8 cellular contexts compared by ENCODE assay signal in the genomic region with DNA sequence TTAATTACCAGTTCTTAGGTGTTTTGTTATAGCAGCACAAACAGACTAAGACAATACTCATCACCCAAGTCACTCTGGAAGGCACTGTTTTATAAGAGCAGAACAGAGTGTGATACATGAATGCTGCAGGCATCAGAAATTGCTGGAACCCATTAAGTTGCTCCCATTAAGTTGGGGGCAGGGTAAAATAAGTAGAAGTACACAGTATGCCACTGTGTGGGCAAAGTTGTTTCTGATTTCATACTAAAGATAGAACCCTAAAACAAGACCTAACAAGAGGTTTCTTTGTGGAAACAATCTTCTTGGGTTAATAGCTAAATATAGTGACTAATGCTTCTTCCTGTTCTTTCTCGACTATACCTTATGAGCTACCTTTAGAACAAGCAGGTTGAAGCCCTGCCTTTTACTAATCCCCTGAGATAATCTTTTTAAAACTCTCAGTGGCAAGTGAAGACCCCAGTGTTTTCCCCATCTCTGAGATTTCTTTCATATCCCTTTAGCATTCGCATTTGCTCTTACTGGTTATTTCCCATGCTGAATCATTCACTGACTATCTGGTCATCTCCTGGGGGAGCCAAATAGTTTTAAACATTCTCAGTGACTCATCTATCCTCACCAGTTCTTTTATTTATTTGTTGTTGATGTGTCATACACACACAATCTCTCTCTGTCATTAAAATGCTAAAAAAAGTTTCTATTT. TPM values are rescaled to one million over a fixed set of nuclear protein-coding genes. Genes with fewer than 3 reads are reported as not detected.
DNase-seq lines count a peak whose midpoint lies in the region; ATAC-seq and TF ChIP-seq lines count a peak whose summit lies in the region.

No MANE protein-coding gene starts in this region.

- CTCF ChIA-PET in SK-N-SH (lab: Yijun Ruan, JAX): no interaction called here

- peaks cover 0 to 20% of the 10 kb centered on the region in 2 experiments; a peak in 2 of 4 replicates for H3K4me1 ChIP-seq in SK-N-SH (ENCODE audit: control insufficient read depth in 1 of 2, insufficient read depth in 2 of 2, low read depth in 1 of 2, low read length in 1 of 2)
- no peaks in the 10 kb centered on the region for H3K4me1 ChIP-seq in muscle layer of duodenum (ENCODE audit: control insufficient read depth in 1 of 2, insufficient read depth in 2 of 2, low read length in 2 of 2)

- H3K27me3 ChIP-seq in SK-N-SH (ENCODE audit: insufficient read depth) (no peaks in the 10 kb centered on the region), muscle layer of duodenum (ENCODE audit: low read depth, low read length) (no peaks in the 10 kb centered on the region)

- peak; percentile 88 for ATAC-seq in GM18861 (IDR thresholded peaks at IDR 0.05; ENCODE audit: unreplicated experiment)
- ATAC-seq in HG02840 (IDR thresholded peaks at IDR 0.05; ENCODE audit: low FRiP score, unreplicated experiment): peak; percentile 80

- H3K9me2 ChIP-seq in SK-N-SH: no peaks in the 10 kb centered on the region

- POLR2A ChIA-PET in SK-N-SH (lab: Yijun Ruan, JAX): no interaction called here

- H2AFZ ChIP-seq in SK-N-SH (ENCODE audit: low read depth): no peak overlapping the region

- TF ChIP-seq EP300 in SK-N-SH (IDR thresholded peaks at IDR 0.05; ENCODE audit: borderline replicate concordance in 1 of 2, low read depth in 1 of 2, low read length in 1 of 2): peak in 1 of 2 experiments; percentile 88; a peak in 2 of 4 replicates

- H3K9ac ChIP-seq in SK-N-SH: peak overlapping the region; percentile 50

- H3K36me3 ChIP-seq in SK-N-SH (replicated peaks in 1 of 2; ENCODE audit: control insufficient read depth in 1 of 2, insufficient read depth in 2 of 2, low read length in 1 of 2) (no peaks in the 10 kb centered on the region), muscle layer of duodenum (ENCODE audit: control insufficient read depth in 1 of 2, insufficient read depth in 2 of 2, low read length in 2 of 2) (no peaks in the 10 kb centered on the region)

- peaks cover 26% of the 10 kb centered on the region for H3F3A ChIP-seq in SK-N-SH (replicated peaks; ENCODE audit: insufficient read depth)

- H3K27ac ChIP-seq in SK-N-SH (ENCODE audit: low read depth in 2 of 2, low read length in 1 of 2) (peak overlapping the region; percentile 48 to 98; a peak in 3 of 4 replicates), muscle layer of duodenum (ENCODE audit: low read length) (peak overlapping the region; percentile 6)

- no peaks in the 10 kb centered on the region for H3K79me2 ChIP-seq in SK-N-SH (ENCODE audit: insufficient read depth)

- 1% methylated on average over 2 of the region's 2 CpGs for WGBS in SK-N-SH (ENCODE audit: low lambda C conversion rate)

- H3K4me2 ChIP-seq in SK-N-SH: peak overlapping the region; percentile 9; the same call in 1 of the 2 replicates

- no peak for TF ChIP-seq RAD21 in SK-N-SH (IDR thresholded peaks at IDR 0.05; ENCODE audit: low read length)

- no peaks in the 10 kb centered on the region for H4K20me1 ChIP-seq in SK-N-SH (ENCODE audit: insufficient read depth)

- no peak for TF ChIP-seq CTCF in SK-N-SH (IDR thresholded peaks at IDR 0.05)

- no peak overlapping the region; a peak in 1 of 4 replicates for H3K4me3 ChIP-seq in SK-N-SH (ENCODE audit: low read depth in 2 of 2, low read length in 1 of 2)
- no peak overlapping the region for H3K4me3 ChIP-seq in muscle layer of duodenum (ENCODE audit: low read depth in 1 of 2, low read length in 2 of 2)

- H3K9me3 ChIP-seq in SK-N-SH (no peaks in the 10 kb centered on the region), muscle layer of duodenum (ENCODE audit: control insufficient read depth in 1 of 2, low read length in 2 of 2) (no peaks in the 10 kb centered on the region)

- DNase-seq in SK-N-SH (no peak), NCI-H2227 treated with DMSO at 0.1 percent for 48 hours (lab: John Stamatoyannopoulos, UW) (no peak)
- DNase-seq in activated CD4-positive, alpha-beta T cell treated with anti-CD3 and anti-CD28 coated beads, Interleukin-2, amount 50 U/mL, for 1 hour: no peak
- no peak for DNase-seq in NK-92 treated with Interleukin-12 subunit alpha and Interleukin-12 subunit beta, amount 100 ng/mL, for 24 hours (lab: John Stamatoyannopoulos, UW)
- DNase-seq in activated CD8-positive, alpha-beta memory T cell treated with anti-CD3 and anti-CD28 coated beads, Interleukin-2, amount 50 U/mL, for 48 hours: no peak

TF ChIP-seq in SK-N-SH, 30 proteins besides CTCF, POLR2A, EP300 and RAD21 (continues in another document):
- TF ChIP-seq YY1 (IDR thresholded peaks at IDR 0.05; ENCODE audit: low read depth) (no peak), IRF3 (IDR thresholded peaks at IDR 0.05; ENCODE audit: low read depth, low read length) (no peak), POLR2AphosphoS5 (IDR thresholded peaks at IDR 0.05; ENCODE audit: low read depth, low read length) (peak; percentile 60; the same call in 1 of the 2 replicates), NRF1 (IDR thresholded peaks at IDR 0.05; ENCODE audit: low read depth, low read length) (no peak), SMC3 (IDR thresholded peaks at IDR 0.05; ENCODE audit: low read depth, low read length) (no peak), SIN3A (IDR thresholded peaks at IDR 0.05; ENCODE audit: borderline replicate concordance, low read depth, low read length) (no peak), RFX5 (IDR thresholded peaks at IDR 0.05; ENCODE audit: low read length) (no peak), FOXM1 (IDR thresholded peaks at IDR 0.05; ENCODE audit: low read depth) (no peak), CHD2 (IDR thresholded peaks at IDR 0.05; ENCODE audit: low read length, partially characterized antibody) (no peak), NFIC (IDR thresholded peaks at IDR 0.05; ENCODE audit: borderline replicate concordance) (peak; percentile 84), REST (IDR thresholded peaks at IDR 0.05; ENCODE audit: low read depth, low read length) (no peak), ELF1 (IDR thresholded peaks at IDR 0.05) (no peak), USF1 (IDR thresholded peaks at IDR 0.05; ENCODE audit: borderline replicate concordance, low read depth) (no peak), JUND (IDR thresholded peaks at IDR 0.05) (peak; percentile 98), MXI1 (IDR thresholded peaks at IDR 0.05; ENCODE audit: low read depth, low read length) (no peak)
- TF ChIP-seq, protein P1, sequence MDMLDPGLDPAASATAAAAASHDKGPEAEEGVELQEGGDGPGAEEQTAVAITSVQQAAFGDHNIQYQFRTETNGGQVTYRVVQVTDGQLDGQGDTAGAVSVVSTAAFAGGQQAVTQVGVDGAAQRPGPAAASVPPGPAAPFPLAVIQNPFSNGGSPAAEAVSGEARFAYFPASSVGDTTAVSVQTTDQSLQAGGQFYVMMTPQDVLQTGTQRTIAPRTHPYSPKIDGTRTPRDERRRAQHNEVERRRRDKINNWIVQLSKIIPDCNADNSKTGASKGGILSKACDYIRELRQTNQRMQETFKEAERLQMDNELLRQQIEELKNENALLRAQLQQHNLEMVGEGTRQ (IDR thresholded peaks at IDR 0.05; ENCODE audit: borderline replicate concordance, low read depth, low read length): no peak
- TF ChIP-seq, protein P2, sequence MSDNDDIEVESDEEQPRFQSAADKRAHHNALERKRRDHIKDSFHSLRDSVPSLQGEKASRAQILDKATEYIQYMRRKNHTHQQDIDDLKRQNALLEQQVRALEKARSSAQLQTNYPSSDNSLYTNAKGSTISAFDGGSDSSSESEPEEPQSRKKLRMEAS (IDR thresholded peaks at IDR 0.05; ENCODE audit: low read depth): no peak

RNA-seq across cellular contexts. Expression of gene SOCS2, which starts 52.3 kb away (rescaled TPM):
- polyA plus RNA-seq in SK-N-SH (2012; rRNA removed): 24.1 and 24.8 TPM in 2 replicates
- polyA plus RNA-seq in SK-N-SH (2012; cell fraction: cytosol; rRNA removed): 20.5 and 22.0 TPM in 2 replicates
- 50.8 and 66.2 TPM in 2 replicates for polyA plus RNA-seq in SK-N-SH (2012; cell fraction: nucleus; rRNA removed)

RNA-seq across cellular contexts. Expression of gene CRADD, which starts 52.4 kb away (rescaled TPM):
- polyA plus RNA-seq in SK-N-SH (2012; rRNA removed): 13.6 and 16.7 TPM in 2 replicates
- polyA plus RNA-seq in SK-N-SH (2012; cell fraction: cytosol; rRNA removed): 14.4 and 17.0 TPM in 2 replicates
- polyA plus RNA-seq in SK-N-SH (2012; cell fraction: nucleus; rRNA removed): 7.7 and 9.2 TPM in 2 replicates
